Comparison of ENCODE assay signal across 12 cellular contexts in genomic region chr4:26298198-26298950, GRCh38. TPM values are rescaled to one million over a fixed set of nuclear protein-coding genes. Genes with fewer than 3 reads are reported as not detected.
DNase-seq lines count a peak whose midpoint lies in the region; FAIRE-seq and TF ChIP-seq lines count a peak whose summit lies in the region.
"Had no signal": no experiment of that assay in that cellular context is flagged by ENCODE, and none has a peak within 500 bp of the region (broad histone marks: within the 10 kb centered on the region; RNA-seq: fewer than 3 reads in every experiment).

No MANE protein-coding gene starts in this region.

- H2AFZ ChIP-seq in astrocyte (ENCODE audit: low read depth, low read length), result no peak overlapping the region

- no peak overlapping the region for H3K9ac ChIP-seq in astrocyte (ENCODE audit: low read length)

- CTCF ChIA-PET in BJ (lab: Yijun Ruan, JAX) (no interaction called here), HEK293T (lab: Yijun Ruan, JAX) (no interaction called here)

- H3K9me3 ChIP-seq in astrocyte (ENCODE audit: insufficient read depth, low read depth, low read length), result no peaks in the 10 kb centered on the region
- H3K9me3 ChIP-seq: adrenal gland, left lung had no signal

- POLR2A ChIA-PET in BJ (lab: Charles Lee) (no interaction called here), HEK293T (lab: Yijun Ruan, JAX) (no interaction called here)

- TF ChIP-seq CTCF in BJ (IDR thresholded peaks at IDR 0.05; ENCODE audit: insufficient read depth, low read depth, low read length) (no peak), astrocyte (IDR thresholded peaks at IDR 0.05; ENCODE audit: insufficient read depth, low read depth, low read length) (no peak)

- DNase-seq in BJ (ENCODE audit: low read depth) (peak; percentile 27), HEK293T (ENCODE audit: extremely low spot score) (no peak), astrocyte (ENCODE audit: low read depth) (peak; percentile 65), hepatic stellate cell (ENCODE audit: low spot score) (peak; percentile 48), COLO829 (ENCODE audit: low spot score) (no peak), retina (no peak), activated gamma-delta T cell (lab: John Stamatoyannopoulos, UW) (no peak)
- DNase-seq in activated effector memory CD4-positive, alpha-beta T cell treated with Interleukin-2 at 50 U/mL for 16 hours, result no peak
- DNase-seq: adrenal gland, left lung, NCI-H345 had no signal

- H3K9me3 Mint-ChIP-seq in astrocyte (ENCODE audit: unreplicated experiment), result no peaks in the 10 kb centered on the region

- H3K27me3 ChIP-seq in BJ (ENCODE audit: control insufficient read depth, insufficient read depth, low read length), result no peaks in the 10 kb centered on the region
- H3K27me3 ChIP-seq in astrocyte (ENCODE audit: insufficient read depth, low read length), result no peaks in the 10 kb centered on the region
- H3K27me3 ChIP-seq: adrenal gland, left lung had no signal

- no peaks in the 10 kb centered on the region for H4K20me1 ChIP-seq in astrocyte (ENCODE audit: insufficient read depth, low read length)

- H3K4me3 ChIP-seq in BJ (ENCODE audit: low read depth, low read length), result no peak overlapping the region
- H3K4me3 ChIP-seq in astrocyte (ENCODE audit: insufficient read depth, low read depth, low read length), result no peak overlapping the region
- H3K4me3 ChIP-seq: adrenal gland, left lung had no signal

- no peak overlapping the region for H3K27ac ChIP-seq in astrocyte (ENCODE audit: low read depth, low read length)
- H3K27ac ChIP-seq: adrenal gland had no signal

- FAIRE-seq in astrocyte (lab: Jason Lieb, UNC), result no peak
- FAIRE-seq: D721Med had no signal

- peaks cover 11% of the 10 kb centered on the region for H3K4me1 Mint-ChIP-seq in astrocyte (ENCODE audit: low read depth, unreplicated experiment)

- no peaks in the 10 kb centered on the region for H3K27me3 Mint-ChIP-seq in astrocyte (ENCODE audit: low read depth, unreplicated experiment)

- H3K4me2 ChIP-seq in astrocyte (ENCODE audit: low read length), result peak overlapping the region; percentile 56

- no peak overlapping the region for H3K4me3 Mint-ChIP-seq in astrocyte (ENCODE audit: unreplicated experiment)

- H3K36me3 ChIP-seq in BJ (ENCODE audit: control insufficient read depth, insufficient read depth, low read length) (no peaks in the 10 kb centered on the region), astrocyte (ENCODE audit: insufficient read depth, low read length) (no peaks in the 10 kb centered on the region)
- H3K36me3 ChIP-seq: adrenal gland, left lung had no signal

- no peaks in the 10 kb centered on the region for H3K79me2 ChIP-seq in astrocyte (ENCODE audit: insufficient read depth, low read length)

- H3K4me1 ChIP-seq in astrocyte (ENCODE audit: insufficient read depth, low read length), result peaks cover 10% of the 10 kb centered on the region
- H3K4me1 ChIP-seq: adrenal gland had no signal

- no peak overlapping the region for H3K27ac Mint-ChIP-seq in astrocyte (ENCODE audit: unreplicated experiment)

- H3K36me3 Mint-ChIP-seq in astrocyte (ENCODE audit: low read depth, unreplicated experiment), result no peaks in the 10 kb centered on the region

TF ChIP-seq in HEK293T, 16 proteins besides CTCF, POLR2A, EP300 and RAD21:
- TF ChIP-seq CTBP1 (IDR thresholded peaks at IDR 0.05; ENCODE audit: borderline replicate concordance), result no peak
- no peak for TF ChIP-seq L3MBTL2 (conservative IDR thresholded peaks at IDR 0.05)
- peak; percentile 23; the same call in 1 of the 2 replicates for TF ChIP-seq ZNF384 (IDR thresholded peaks at IDR 0.05)

RNA-seq across cellular contexts. Expression of gene RBPJ, which starts 22.4 kb away (rescaled TPM):
- polyA plus RNA-seq in BJ (2011; rRNA removed), result 31.6 and 51.5 TPM in 2 replicates
- polyA minus RNA-seq in BJ (2011; rRNA and poly(A)+ RNA removed), result 25.0 and 25.4 TPM in 2 replicates
- 96.3 and 96.7 TPM in 2 replicates for total RNA-seq in astrocyte

Comparison
In these comparisons a context has a peak if more than half of its experiments do, and no peak if none do; other contexts are left out.
1. DNase-seq: peak in BJ (single experiment), astrocyte (single experiment) and hepatic stellate cell (single experiment); none in HEK293T (single experiment), COLO829 (single experiment), retina (single experiment), activated gamma-delta T cell (single experiment) and activated effector memory CD4-positive, alpha-beta T cell treated with Interleukin-2 at 50 U/mL for 16 hours (single experiment).